8 cellular contexts compared by ENCODE assay signal in genomic region chr9:37904647-37905505, GRCh38. TPM values are rescaled to one million over a fixed set of nuclear protein-coding genes. Genes with fewer than 3 reads are reported as not detected.
DNase-seq lines count a peak whose midpoint lies in the region; ATAC-seq and TF ChIP-seq lines count a peak whose summit lies in the region.

No MANE protein-coding gene starts in this region.

- TF ChIP-seq CTCF in OCI-LY7 (conservative IDR thresholded peaks at IDR 0.05; ENCODE audit: low read length) (no peak), epithelial cell of esophagus (IDR thresholded peaks at IDR 0.05; ENCODE audit: insufficient read depth, low read depth, low read length, missing control alignments) (no peak)

- H3K9me2 ChIP-seq in OCI-LY7 (ENCODE audit: insufficient read depth, low read length): no peaks in the 10 kb centered on the region

- H2AFZ ChIP-seq in OCI-LY7 (ENCODE audit: low read length): peak overlapping the region; percentile 88

- H3K27ac Mint-ChIP-seq in naive B cell: peak overlapping the region; percentile 92 to 99 (median 94)

- no TSS peak for BruUV-seq in OCI-LY7 (replicated peaks; lab: Mats Ljungman, UMichigan)

- no peaks in the 10 kb centered on the region for H3K36me3 Mint-ChIP-seq in naive B cell

- peak; percentile 67 for DNase-seq in DMS 273 (lab: John Stamatoyannopoulos, UW; ENCODE audit: unreplicated experiment)
- no peak for DNase-seq in DMS 273 treated with DMSO at 0.1 percent for 48 hours (lab: John Stamatoyannopoulos, UW)
- no peak for DNase-seq in OCI-LY7 (ENCODE audit: low spot score)
- peak; percentile 51 for DNase-seq in epithelial cell of esophagus (ENCODE audit: low read depth)
- no peak for DNase-seq in naive B cell
- no peak for DNase-seq in AML-193 (lab: John Stamatoyannopoulos, UW)
- DNase-seq in iPS-NIHi7 (ENCODE audit: extremely low spot score): no peak

- H3K36me3 ChIP-seq in OCI-LY7 (ENCODE audit: insufficient read depth, low read length): peaks cover 10% of the 10 kb centered on the region; the same call in 1 of the 2 replicates

- H3K4me3 ChIP-seq in OCI-LY7 (ENCODE audit: low read depth, low read length, poor library complexity, severe bottlenecking) (peak overlapping the region; percentile 94), epithelial cell of esophagus (ENCODE audit: low read length) (peak overlapping the region; percentile 85)

- no peaks in the 10 kb centered on the region for H3K9me3 Mint-ChIP-seq in naive B cell

- peaks cover 24% of the 10 kb centered on the region for H3K4me1 ChIP-seq in OCI-LY7 (ENCODE audit: insufficient read depth, low read length, poor library complexity, severe bottlenecking)

- peak overlapping the region; percentile 73 for H3K27ac ChIP-seq in OCI-LY7 (ENCODE audit: low read depth, low read length, poor library complexity, severe bottlenecking)

- H3K4me3 Mint-ChIP-seq in naive B cell: peak overlapping the region; percentile 91 to 95 (median 94)

- peaks cover 14% of the 10 kb centered on the region; the same call in 1 of the 2 replicates for H4K20me1 ChIP-seq in OCI-LY7 (ENCODE audit: insufficient read depth, low read length)

- ATAC-seq in naive B cell (ENCODE audit: low read depth in 2 of 2): no peak
- ATAC-seq in HG03108 (IDR thresholded peaks at IDR 0.05; ENCODE audit: unreplicated experiment): no peak

- CTCF ChIA-PET in OCI-LY7 (lab: Charles Lee; ENCODE audit: unreplicated experiment): no interaction called here

- H3K9me3 ChIP-seq in OCI-LY7 (ENCODE audit: low read length): no peaks in the 10 kb centered on the region

- no peaks in the 10 kb centered on the region for H3K27me3 Mint-ChIP-seq in naive B cell

- H3K79me2 ChIP-seq in OCI-LY7 (ENCODE audit: insufficient read depth, low read depth, low read length): peaks cover 23% of the 10 kb centered on the region; the same call in 1 of the 2 replicates

- peaks cover 8 to 19% (median 18%) of the 10 kb centered on the region in 3 donors for H3K4me1 Mint-ChIP-seq in naive B cell

- peak overlapping the region; percentile 74 for H3K4me2 ChIP-seq in OCI-LY7 (ENCODE audit: low read length)

- POLR2A ChIA-PET in OCI-LY7 (lab: Charles Lee): no interaction called here

- intact Hi-C loops in OCI-LY7 (cut with micrococcal nuclease; ENCODE audit: unreplicated experiment): loop anchor here (5.0 kb wide), 2 partner anchors 313 to 423 kb away; partner anchors contain the start of gene TOMM5

RNA-seq across cellular contexts. Expression of gene SLC25A51, which starts 0.9 kb away (rescaled TPM):
- 20.1 and 31.8 TPM in 2 replicates for total RNA-seq in OCI-LY7 (2014; rRNA removed; shearing (Covaris generic))
- total RNA-seq in OCI-LY7 (2022): 32.4 and 34.3 TPM in 2 replicates
- polyA plus RNA-seq in naive B cell (ENCODE audit: low read depth in 6 of 6): 10 to 100 TPM in 2 of 6 donors, 1 to 10 TPM in 4; 7.5 to 11.7 (median 9.7) TPM

Comparison
In these comparisons a context has a peak if more than half of its experiments do, and no peak if none do; other contexts are left out.
1. DNase-seq: peak in DMS 273 (single experiment) and epithelial cell of esophagus (single experiment); none in DMS 273 treated with DMSO at 0.1 percent for 48 hours (single experiment), OCI-LY7 (single experiment), naive B cell (single experiment), AML-193 (0 of 2) and iPS-NIHi7 (single experiment).